Comparison of ENCODE assay signal across 8 cellular contexts in genomic region chr21:44793269-44794030, GRCh38. TPM values are rescaled to one million over a fixed set of nuclear protein-coding genes. Genes with fewer than 3 reads are reported as not detected.
DNase-seq lines count a peak whose midpoint lies in the region; ATAC-seq and TF ChIP-seq lines count a peak whose summit lies in the region.

No MANE protein-coding gene starts in this region.

- no peak overlapping the region for H3K4me3 ChIP-seq in CD4-positive, alpha-beta memory T cell (ENCODE audit: low read length in 2 of 2)

- H3K4me1 Mint-ChIP-seq in CD4-positive, alpha-beta memory T cell, result peaks cover 28 to 70% (median 40%) of the 10 kb centered on the region in 4 donors
- H3K4me1 Mint-ChIP-seq in brain, result peaks cover 54% of the 10 kb centered on the region

- H3K27ac Mint-ChIP-seq in CD4-positive, alpha-beta memory T cell, result peak overlapping the region; percentile 13 to 80 (median 58)
- peak overlapping the region; percentile 39 to 78 (median 70) for H3K27ac Mint-ChIP-seq in brain

- no peaks in the 10 kb centered on the region for H3K9me3 ChIP-seq in CD4-positive, alpha-beta memory T cell (ENCODE audit: control insufficient read depth in 1 of 2, low read length in 2 of 2)

- POLR2A ChIA-PET in CD4-positive, alpha-beta memory T cell (lab: Charles Lee; ENCODE audit: partially characterized antibody), result interaction anchor here (0.6 to 2.1 kb wide), 6 partner anchors 8 to 291 kb away, joined by 3 to 14 read pairs (median 4); partner anchors contain the start of gene UBE2G2

- H3K4me3 Mint-ChIP-seq in CD4-positive, alpha-beta memory T cell, result no peak overlapping the region
- H3K4me3 Mint-ChIP-seq in brain, result peak overlapping the region in 3 of 5 experiments; percentile 16 to 77 (median 56)

- CTCF ChIA-PET in CD4-positive, alpha-beta memory T cell (lab: Charles Lee; ENCODE audit: partially characterized antibody), result interaction anchor here (0.6 to 4.0 kb wide), 42 partner anchors 8 to 328 kb away, joined by 3 to 77 read pairs (median 4); partner anchors contain the start of genes ITGB2 and UBE2G2

- peaks cover 13 to 49% of the 10 kb centered on the region in 2 donors for H3K36me3 Mint-ChIP-seq in CD4-positive, alpha-beta memory T cell
- H3K36me3 Mint-ChIP-seq in brain, result peaks cover 42% of the 10 kb centered on the region

- no peak overlapping the region for H3K27ac ChIP-seq in CD4-positive, alpha-beta memory T cell (ENCODE audit: low read depth, low read length)

- H3K36me3 ChIP-seq in CD4-positive, alpha-beta memory T cell (ENCODE audit: insufficient read depth, low read length), result peaks cover 15% of the 10 kb centered on the region

- no peaks in the 10 kb centered on the region for H3K27me3 ChIP-seq in CD4-positive, alpha-beta memory T cell (ENCODE audit: insufficient read depth, low read length)

- peak; percentile 58 to 71 (median 67) for DNase-seq in CD4-positive, alpha-beta memory T cell
- peak; percentile 29 for DNase-seq in NCI-H128 (lab: John Stamatoyannopoulos, UW; ENCODE audit: unreplicated experiment)
- peak in 4 of 5 donors; percentile 33 to 62 (median 48) for DNase-seq in T-helper 1 cell
- peak; percentile 89 for DNase-seq in iPS-NIHi7 (ENCODE audit: extremely low spot score)
- DNase-seq in stimulated activated CD4-positive, alpha-beta T cell treated with anti-CD3 and anti-CD28 coated beads, Interleukin-1b, Interleukin-23, amount 100 ng/mL, for 48 hours, result peak; percentile 41

- ATAC-seq in GM21381 (IDR thresholded peaks at IDR 0.05; ENCODE audit: unreplicated experiment) (peak; percentile 68), HG02973 (IDR thresholded peaks at IDR 0.05; ENCODE audit: unreplicated experiment) (no peak)

- H3K4me1 ChIP-seq in CD4-positive, alpha-beta memory T cell (ENCODE audit: insufficient read depth, low read length), result peaks cover 9% of the 10 kb centered on the region

- peak; percentile 79 to 91 for TF ChIP-seq CTCF in brain (conservative IDR thresholded peaks at IDR 0.05)

- H3K9me3 Mint-ChIP-seq in CD4-positive, alpha-beta memory T cell, result no peaks in the 10 kb centered on the region
- peaks cover 0 to 3% (median 0%) of the 10 kb centered on the region in 5 experiments for H3K9me3 Mint-ChIP-seq in brain

- intact Hi-C loops in CD4-positive, alpha-beta memory T cell (cut with micrococcal nuclease), result loop anchor here (1.0 kb wide), 2 partner anchors 51 to 283 kb away; no protein-coding TSS in a partner anchor

- no peaks in the 10 kb centered on the region for H3K27me3 Mint-ChIP-seq in CD4-positive, alpha-beta memory T cell
- no peaks in the 10 kb centered on the region for H3K27me3 Mint-ChIP-seq in brain

RNA-seq across cellular contexts. Expression of gene UBE2G2, which starts 8.2 kb away (rescaled TPM):
- total RNA-seq in CD4-positive, alpha-beta memory T cell, result 100 to 1,000 TPM; 125 to 131 TPM
- 10 to 100 TPM; 51.8 to 65.9 TPM for polyA plus RNA-seq in CD4-positive, alpha-beta memory T cell
- 49.1 TPM for polyA plus RNA-seq in brain (ENCODE audit: insufficient read depth, low read depth, low replicate concordance)

RNA-seq across cellular contexts. Expression of gene SUMO3, which starts 24.4 kb away (rescaled TPM):
- 10 to 100 TPM; 36.3 to 37.3 TPM for total RNA-seq in CD4-positive, alpha-beta memory T cell
- 10 to 100 TPM; 74.9 to 99.7 TPM for polyA plus RNA-seq in CD4-positive, alpha-beta memory T cell
- 149 TPM for polyA plus RNA-seq in brain (ENCODE audit: insufficient read depth, low read depth, low replicate concordance)

Comparison
In these comparisons a context has a peak if more than half of its experiments do, and no peak if none do; other contexts are left out.
1. DNase-seq: peak in every context shown above with its lines; median percentile 89 in iPS-NIHi7; 67 in CD4-positive, alpha-beta memory T cell; 48 in T-helper 1 cell; 41 in stimulated activated CD4-positive, alpha-beta T cell treated with anti-CD3 and anti-CD28 coated beads, Interleukin-1b, Interleukin-23, amount 100 ng/mL, for 48 hours; 29 in NCI-H128.
2. H3K4me3 Mint-ChIP-seq: peak in brain (3 of 5); none in CD4-positive, alpha-beta memory T cell (0 of 8).